In genomic region chr9:124222918-124223720, GRCh38 we compare ENCODE assay signal across 1 cellular context.
TF ChIP-seq lines count a peak whose summit lies in the region.

No MANE protein-coding gene starts in this region.

TF ChIP-seq in HepG2, 621 proteins besides CTCF, POLR2A, EP300 and RAD21 (continued from another document and continues in another):
- TF ChIP-seq THAP7 (CRISPR knock-in tag; IDR thresholded peaks at IDR 0.05), result no peak
- TF ChIP-seq ZZZ3 (CRISPR knock-in tag; IDR thresholded peaks at IDR 0.05; ENCODE audit: borderline replicate concordance), result 0 out of 2 replicates have a peak, but pooled peaks have one; percentile 69
- no peak for TF ChIP-seq ZSCAN22 (CRISPR knock-in tag; IDR thresholded peaks at IDR 0.05)
- no peak for TF ChIP-seq SMARCC2 (IDR thresholded peaks at IDR 0.05)
- TF ChIP-seq E2F2 (CRISPR knock-in tag; IDR thresholded peaks at IDR 0.05; ENCODE audit: borderline replicate concordance), result no peak
- TF ChIP-seq FUBP1 (CRISPR knock-in tag; IDR thresholded peaks at IDR 0.05; ENCODE audit: borderline replicate concordance), result no peak
- no peak for TF ChIP-seq SIX4 (CRISPR knock-in tag; IDR thresholded peaks at IDR 0.05)
- TF ChIP-seq ZNF350 (CRISPR knock-in tag; IDR thresholded peaks at IDR 0.05; ENCODE audit: borderline replicate concordance, low read depth), result peak; percentile 94
- TF ChIP-seq ZNF562 (CRISPR knock-in tag; IDR thresholded peaks at IDR 0.05; ENCODE audit: borderline replicate concordance), result no peak
- peak; percentile 99 for TF ChIP-seq CEBPG (CRISPR knock-in tag; IDR thresholded peaks at IDR 0.05)
- peak; percentile 47; the same call in 1 of the 2 replicates for TF ChIP-seq ZNF431 (CRISPR knock-in tag; IDR thresholded peaks at IDR 0.05; ENCODE audit: borderline replicate concordance, low read depth)
- peak; percentile 86 for TF ChIP-seq ELF3 (CRISPR knock-in tag; IDR thresholded peaks at IDR 0.05)
- peak; percentile 71 for TF ChIP-seq GABPB1 (CRISPR knock-in tag; IDR thresholded peaks at IDR 0.05)
- TF ChIP-seq ZNF282 (IDR thresholded peaks at IDR 0.05; ENCODE audit: partially characterized antibody), result no peak
- TF ChIP-seq SNAI1 (CRISPR knock-in tag; IDR thresholded peaks at IDR 0.05; ENCODE audit: borderline replicate concordance), result no peak
- TF ChIP-seq ZNF496 (CRISPR knock-in tag; IDR thresholded peaks at IDR 0.05; ENCODE audit: insufficient replicate concordance), result no peak
- 0 out of 2 replicates have a peak, but pooled peaks have one; percentile 25 for TF ChIP-seq MTERF4 (CRISPR knock-in tag; IDR thresholded peaks at IDR 0.05)
- no peak for TF ChIP-seq ZNF775 (CRISPR knock-in tag; IDR thresholded peaks at IDR 0.05; ENCODE audit: borderline replicate concordance)
- TF ChIP-seq REL (CRISPR knock-in tag; conservative IDR thresholded peaks at IDR 0.05), result peak; percentile 80; the same call in 1 of the 2 replicates
- TF ChIP-seq HMG20A (CRISPR knock-in tag; IDR thresholded peaks at IDR 0.05; ENCODE audit: borderline replicate concordance), result peak; percentile 82; the same call in 1 of the 2 replicates
- no peak for TF ChIP-seq JDP2 (CRISPR knock-in tag; IDR thresholded peaks at IDR 0.05; ENCODE audit: borderline replicate concordance)
- TF ChIP-seq TRIM24 (CRISPR knock-in tag; IDR thresholded peaks at IDR 0.05), result peak; percentile 86; the same call in 1 of the 2 replicates
- no peak for TF ChIP-seq TCF12 (IDR thresholded peaks at IDR 0.05)
- TF ChIP-seq TCF12 (CRISPR knock-in tag; IDR thresholded peaks at IDR 0.05), result peak; percentile 95
- no peak for TF ChIP-seq ZNF276 (CRISPR knock-in tag; IDR thresholded peaks at IDR 0.05; ENCODE audit: low read depth)
- TF ChIP-seq ZNF280B (CRISPR knock-in tag; IDR thresholded peaks at IDR 0.05; ENCODE audit: borderline replicate concordance), result no peak
- no peak for TF ChIP-seq AFF4 (CRISPR knock-in tag; IDR thresholded peaks at IDR 0.05)
- TF ChIP-seq ZMAT3 (CRISPR knock-in tag; conservative IDR thresholded peaks at IDR 0.05), result peak; percentile 85; the same call in 1 of the 2 replicates
- TF ChIP-seq SYNCRIP (IDR thresholded peaks at IDR 0.05; ENCODE audit: insufficient read depth, low read depth, low read length), result no peak
- no peak; the same call in 1 of the 2 replicates for TF ChIP-seq CENPBD1 (CRISPR knock-in tag; IDR thresholded peaks at IDR 0.05; ENCODE audit: borderline replicate concordance, low read depth)
- TF ChIP-seq ZNF724P (CRISPR knock-in tag; IDR thresholded peaks at IDR 0.05; ENCODE audit: borderline replicate concordance), result no peak
- TF ChIP-seq SNAPC2 (CRISPR knock-in tag; IDR thresholded peaks at IDR 0.05), result 0 out of 2 replicates have a peak, but pooled peaks have one; percentile 80
- no peak for TF ChIP-seq ZNF383 (CRISPR knock-in tag; IDR thresholded peaks at IDR 0.05; ENCODE audit: borderline replicate concordance)
- TF ChIP-seq MLXIP (CRISPR knock-in tag; IDR thresholded peaks at IDR 0.05; ENCODE audit: borderline replicate concordance), result no peak
- no peak for TF ChIP-seq MEIS1 (CRISPR knock-in tag; IDR thresholded peaks at IDR 0.05; ENCODE audit: borderline replicate concordance)
- TF ChIP-seq RBM39 (IDR thresholded peaks at IDR 0.05; ENCODE audit: low read depth, low read length, poor library complexity, severe bottlenecking), result peak; percentile 76
- no peak for TF ChIP-seq GMEB2 (CRISPR knock-in tag; IDR thresholded peaks at IDR 0.05; ENCODE audit: low read depth)
- TF ChIP-seq LCORL (IDR thresholded peaks at IDR 0.05), result no peak; the same call in 1 of the 2 replicates
- peak; percentile 100 for TF ChIP-seq LCORL (CRISPR knock-in tag; IDR thresholded peaks at IDR 0.05)
- no peak for TF ChIP-seq ZNF446 (CRISPR knock-in tag; IDR thresholded peaks at IDR 0.05)
- TF ChIP-seq ZNF335 (CRISPR knock-in tag; IDR thresholded peaks at IDR 0.05), result peak; percentile 55; the same call in 1 of the 2 replicates
- TF ChIP-seq LRRFIP1 (CRISPR knock-in tag; conservative IDR thresholded peaks at IDR 0.05), result no peak
